ENCODE assay signal across 28 cellular contexts in the genomic region with DNA sequence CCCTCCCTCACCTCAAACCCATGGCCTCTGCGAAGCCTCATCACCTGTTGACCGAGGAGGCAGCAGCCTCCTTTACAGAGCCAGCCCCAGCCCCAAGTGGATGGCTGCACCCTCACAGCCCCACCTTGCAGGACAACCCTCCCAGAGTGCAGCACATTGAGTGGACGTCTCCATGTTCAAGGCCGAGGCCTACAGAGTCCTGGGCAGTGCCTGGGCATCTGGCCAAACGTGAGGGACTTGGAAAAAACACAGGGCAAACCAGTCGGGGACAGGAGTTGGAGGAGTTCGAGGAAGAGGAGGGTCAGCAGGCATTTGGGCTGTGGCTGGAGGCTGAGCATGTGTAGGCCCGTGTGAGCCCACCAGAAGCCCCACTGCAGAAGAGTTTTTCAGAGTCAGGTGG.
"Had no signal": no experiment of that assay in that cellular context is flagged by ENCODE, and none has a peak within 500 bp of the region (broad histone marks: within the 10 kb centered on the region; RNA-seq: fewer than 3 reads in every experiment).

No MANE protein-coding gene starts in this region.

- H3K4me3 Mint-ChIP-seq: activated CD4-positive, alpha-beta T cell treated with anti-CD3 and anti-CD28 coated beads, Interleukin-2, amount 10 ng/mL, durations not matched to agents 24 days and 14 days; activated CD8-positive, alpha-beta T cell treated with anti-CD3 and anti-CD28 coated beads for 36 hours; activated T-cell treated with anti-CD3 and anti-CD28 coated beads, Interleukin-2, amount 50 U/mL, for 4 hours; activated T-helper 17 cell treated with anti-CD3 and anti-CD28 coated beads, Interleukin-2, amount 50 U/mL, for 72 hours; nephron; stimulated activated naive B cell treated with anti-CD40 and anti-IgM and Interleukin-4, amounts not matched to agents 10 μg/mL and 1 μg/mL and 100 μg/mL, for 72 hours had no signal

- H2AFZ ChIP-seq: hepatocyte, parathyroid adenoma had no signal

- H3K36me3 Mint-ChIP-seq: stimulated activated naive B cell treated with anti-CD40 and anti-IgM and Interleukin-4, amounts not matched to agents 10 μg/mL and 1 μg/mL and 100 μg/mL, for 72 hours had no signal

- H3K4me1 ChIP-seq: breast epithelium, gastroesophageal sphincter, parathyroid adenoma, psoas muscle, transverse colon had no signal

- H3K4me3 ChIP-seq: gastroesophageal sphincter, hepatocyte, psoas muscle, smooth muscle cell, suprapubic skin, transverse colon had no signal

- H3K79me2 ChIP-seq: hepatocyte, parathyroid adenoma had no signal

- ATAC-seq: activated CD8-positive, alpha-beta T cell treated with anti-CD3 and anti-CD28 coated beads for 36 hours; activated T-cell treated with anti-CD3 and anti-CD28 coated beads, Interleukin-2, amount 50 U/mL, for 4 hours; activated T-helper 17 cell treated with anti-CD3 and anti-CD28 coated beads, Interleukin-2, amount 50 U/mL, for 72 hours; gastroesophageal sphincter; left ventricle myocardium superior; psoas muscle; stimulated activated naive B cell treated with anti-CD40 and anti-IgM and Interleukin-4, amounts not matched to agents 10 μg/mL and 1 μg/mL and 100 μg/mL, for 72 hours had no signal

- H3K9me3 ChIP-seq: breast epithelium, gastroesophageal sphincter, psoas muscle, suprapubic skin, transverse colon had no signal

- H3K27me3 ChIP-seq: breast epithelium, gastroesophageal sphincter, hepatocyte, suprapubic skin, transverse colon had no signal

- H3K9ac ChIP-seq: parathyroid adenoma had no signal

- H3K27ac Mint-ChIP-seq: activated CD4-positive, alpha-beta T cell treated with anti-CD3 and anti-CD28 coated beads, Interleukin-2, amount 10 ng/mL, durations not matched to agents 24 days and 14 days; activated CD8-positive, alpha-beta T cell treated with anti-CD3 and anti-CD28 coated beads for 36 hours; activated T-helper 17 cell treated with anti-CD3 and anti-CD28 coated beads, Interleukin-2, amount 50 U/mL, for 72 hours; nephron; stimulated activated naive B cell treated with anti-CD40 and anti-IgM and Interleukin-4, amounts not matched to agents 10 μg/mL and 1 μg/mL and 100 μg/mL, for 72 hours had no signal

- H3K9me3 Mint-ChIP-seq: activated CD4-positive, alpha-beta T cell treated with anti-CD3 and anti-CD28 coated beads, Interleukin-2, amount 10 ng/mL, durations not matched to agents 24 days and 14 days; activated CD8-positive, alpha-beta T cell treated with anti-CD3 and anti-CD28 coated beads for 36 hours; activated T-cell treated with anti-CD3 and anti-CD28 coated beads, Interleukin-2, amount 50 U/mL, for 4 hours; activated T-helper 17 cell treated with anti-CD3 and anti-CD28 coated beads, Interleukin-2, amount 50 U/mL, for 72 hours; nephron had no signal

- DNase-seq: activated CD4-positive, alpha-beta T cell treated with anti-CD3 and anti-CD28 coated beads, Interleukin-2, amount 10 ng/mL, durations not matched to agents 24 days and 14 days; activated CD4-positive, CD25-positive, alpha-beta regulatory T cell treated with anti-CD3 and anti-CD28 coated beads, Interleukin-2, amount 50 U/mL, for 72 hours; activated CD8-positive, alpha-beta T cell treated with anti-CD3 and anti-CD28 coated beads for 36 hours; activated gamma-delta T cell treated with Interleukin-2 at 50 U/mL for 16 hours; activated naive CD4-positive, alpha-beta T cell treated with anti-CD3 and anti-CD28 coated beads, Interleukin-2, amount 50 U/mL, for 16 hours; activated T-cell treated with anti-CD3 and anti-CD28 coated beads, Interleukin-2, amount 50 U/mL, for 4 hours; amygdala; central memory CD4-positive, alpha-beta T cell; islet precursor cell; left ventricle myocardium superior; mammary epithelial cell; nucleus accumbens; psoas muscle; stimulated activated CD4-positive, alpha-beta T cell treated with anti-CD3 and anti-CD28 coated beads, Interleukin-1b, Interleukin-23, amount 100 ng/mL, for 48 hours; stimulated activated naive B cell treated with anti-CD40 and anti-IgM and Interleukin-4, amounts not matched to agents 10 μg/mL and 1 μg/mL and 100 μg/mL, for 72 hours; T-helper 9 cell; transverse colon; WERI-Rb-1 had no signal

- FAIRE-seq: endothelial cell of umbilical vein, TTC549 had no signal

- H3K4me1 Mint-ChIP-seq: activated CD4-positive, alpha-beta T cell treated with anti-CD3 and anti-CD28 coated beads, Interleukin-2, amount 10 ng/mL, durations not matched to agents 24 days and 14 days; activated T-helper 17 cell treated with anti-CD3 and anti-CD28 coated beads, Interleukin-2, amount 50 U/mL, for 72 hours; stimulated activated naive B cell treated with anti-CD40 and anti-IgM and Interleukin-4, amounts not matched to agents 10 μg/mL and 1 μg/mL and 100 μg/mL, for 72 hours had no signal

- H3K36me3 ChIP-seq: breast epithelium, gastroesophageal sphincter, suprapubic skin, transverse colon, WERI-Rb-1 had no signal

- H3K4me2 ChIP-seq: smooth muscle cell had no signal

- H3K27me3 Mint-ChIP-seq: activated CD4-positive, alpha-beta T cell treated with anti-CD3 and anti-CD28 coated beads, Interleukin-2, amount 10 ng/mL, durations not matched to agents 24 days and 14 days; activated CD8-positive, alpha-beta T cell treated with anti-CD3 and anti-CD28 coated beads for 36 hours; activated T-helper 17 cell treated with anti-CD3 and anti-CD28 coated beads, Interleukin-2, amount 50 U/mL, for 72 hours had no signal

- H3K27ac ChIP-seq: breast epithelium, gastroesophageal sphincter, hepatocyte, parathyroid adenoma, psoas muscle, suprapubic skin, WERI-Rb-1 had no signal
